Comparison of ENCODE assay signal across 27 cellular contexts in genomic region chr6:121453191-121453590, GRCh38. TPM values are rescaled to one million over a fixed set of nuclear protein-coding genes. Genes with fewer than 3 reads are reported as not detected.
"Had no signal": no experiment of that assay in that cellular context is flagged by ENCODE, and none has a peak within 500 bp of the region (broad histone marks: within the 10 kb centered on the region; RNA-seq: fewer than 3 reads in every experiment).

No MANE protein-coding gene starts in this region.

- H3K27ac Mint-ChIP-seq: memory B cell; naive B cell; natural killer cell treated with Interleukin-12 subunit alpha and Interleukin-12 subunit beta and Interleukin-15 and Interleukin-18, amount 100 ng/mL, for 72 hours; stimulated activated effector memory CD8-positive, alpha-beta T cell treated with anti-CD3 and anti-CD28 coated beads, Interleukin-12 subunit alpha, Interleukin-12 subunit beta, amount 100 ng/mL, for 72 hours; type B pancreatic cell had no signal

- H3K27me3 ChIP-seq: esophagus muscularis mucosa, foreskin keratinocyte, heart right ventricle, neutrophil, right atrium auricular region, stomach, tibial artery had no signal

- H3K27ac ChIP-seq: dorsolateral prefrontal cortex, esophagus muscularis mucosa, foreskin keratinocyte, heart right ventricle, neutrophil, parathyroid adenoma, prostate gland, right atrium auricular region, stomach, tibial artery had no signal

- H3K36me3 ChIP-seq: neutrophil, prostate gland had no signal

- H3K9me3 ChIP-seq: esophagus muscularis mucosa, heart right ventricle, mucosa of descending colon, neutrophil, prostate gland, right atrium auricular region, stomach, tibial artery had no signal

- H2AFZ ChIP-seq: parathyroid adenoma had no signal

- H3K79me2 ChIP-seq: parathyroid adenoma had no signal

- ATAC-seq: foreskin keratinocyte; left ventricle myocardium superior; mucosa of descending colon; natural killer cell treated with Interleukin-12 subunit alpha and Interleukin-12 subunit beta and Interleukin-15 and Interleukin-18, amount 100 ng/mL, for 72 hours; sciatic nerve; stimulated activated effector memory CD8-positive, alpha-beta T cell treated with anti-CD3 and anti-CD28 coated beads, Interleukin-12 subunit alpha, Interleukin-12 subunit beta, amount 100 ng/mL, for 72 hours had no signal

- H3K36me3 Mint-ChIP-seq: memory B cell; naive B cell; natural killer cell treated with Interleukin-12 subunit alpha and Interleukin-12 subunit beta and Interleukin-15 and Interleukin-18, amount 100 ng/mL, for 72 hours; stimulated activated effector memory CD8-positive, alpha-beta T cell treated with anti-CD3 and anti-CD28 coated beads, Interleukin-12 subunit alpha, Interleukin-12 subunit beta, amount 100 ng/mL, for 72 hours had no signal

- H3K9me3 Mint-ChIP-seq: memory B cell; naive B cell; natural killer cell treated with Interleukin-12 subunit alpha and Interleukin-12 subunit beta and Interleukin-15 and Interleukin-18, amount 100 ng/mL, for 72 hours; neural crest cell; stimulated activated effector memory CD8-positive, alpha-beta T cell treated with anti-CD3 and anti-CD28 coated beads, Interleukin-12 subunit alpha, Interleukin-12 subunit beta, amount 100 ng/mL, for 72 hours; type B pancreatic cell had no signal

- DNase-seq: cortex of kidney; dorsolateral prefrontal cortex; effector CD4-positive, alpha-beta T cell; foreskin keratinocyte; glutamatergic neuron; heart right ventricle; hippocampal formation; left ventricle myocardium superior; mucosa of descending colon; naive B cell; stimulated activated CD4-positive, alpha-beta T cell treated with anti-CD3 and anti-CD28 coated beads, Interleukin-2, amount 100 ng/mL, for 24 hours; stimulated activated CD4-positive, alpha-beta T cell treated with anti-CD3 and anti-CD28 coated beads, Interleukin-4, amount 100 ng/mL, for 24 hours; stimulated activated naive CD4-positive, alpha-beta T cell treated with Interleukin-2 at 50 U/mL for 16 hours; stomach; tibial artery had no signal

- H3K4me1 Mint-ChIP-seq: memory B cell; naive B cell; neural crest cell; stimulated activated effector memory CD8-positive, alpha-beta T cell treated with anti-CD3 and anti-CD28 coated beads, Interleukin-12 subunit alpha, Interleukin-12 subunit beta, amount 100 ng/mL, for 72 hours had no signal

- H3K4me3 ChIP-seq: dorsolateral prefrontal cortex, esophagus muscularis mucosa, heart right ventricle, lung, mucosa of descending colon, prostate gland, right atrium auricular region, stomach, tibial artery had no signal

- H3K27me3 Mint-ChIP-seq: memory B cell; natural killer cell treated with Interleukin-12 subunit alpha and Interleukin-12 subunit beta and Interleukin-15 and Interleukin-18, amount 100 ng/mL, for 72 hours; type B pancreatic cell had no signal

- H3K4me1 ChIP-seq: foreskin keratinocyte, prostate gland, right atrium auricular region, stomach, tibial artery had no signal

- H3K4me3 Mint-ChIP-seq: memory B cell; natural killer cell treated with Interleukin-12 subunit alpha and Interleukin-12 subunit beta and Interleukin-15 and Interleukin-18, amount 100 ng/mL, for 72 hours; neural crest cell; stimulated activated effector memory CD8-positive, alpha-beta T cell treated with anti-CD3 and anti-CD28 coated beads, Interleukin-12 subunit alpha, Interleukin-12 subunit beta, amount 100 ng/mL, for 72 hours; type B pancreatic cell had no signal

RNA-seq across cellular contexts. Expression of gene GJA1, which starts 17.7 kb away (rescaled TPM):
- total RNA-seq: natural killer cell treated with Interleukin-12 subunit alpha and Interleukin-12 subunit beta and Interleukin-15 and Interleukin-18, amount 100 ng/mL, for 72 hours had no signal
